ENCODE assay signal across 20 cellular contexts in genomic region chr13:53822136-53822535, GRCh38.
"Had no signal": no experiment of that assay in that cellular context is flagged by ENCODE, and none has a peak within 500 bp of the region (broad histone marks: within the 10 kb centered on the region; RNA-seq: fewer than 3 reads in every experiment).

No MANE protein-coding gene starts in this region.

- H3K4me3 Mint-ChIP-seq: endodermal cell; natural killer cell; neural crest cell; stimulated activated effector memory CD8-positive, alpha-beta T cell treated with anti-CD3 and anti-CD28 coated beads, Interleukin-12 subunit alpha, Interleukin-12 subunit beta, amount 100 ng/mL, for 72 hours had no signal

- H3K4me1 ChIP-seq: colonic mucosa, foreskin keratinocyte, heart left ventricle, pancreas, prostate gland, right lobe of liver, tibial nerve, upper lobe of right lung, vagina had no signal

- H3K9me3 Mint-ChIP-seq: endodermal cell, neural crest cell had no signal

- H3K27ac Mint-ChIP-seq: endodermal cell; natural killer cell; stimulated activated effector memory CD8-positive, alpha-beta T cell treated with anti-CD3 and anti-CD28 coated beads, Interleukin-12 subunit alpha, Interleukin-12 subunit beta, amount 100 ng/mL, for 72 hours had no signal

- H3K9me3 ChIP-seq: colonic mucosa, heart left ventricle, pancreas, prostate gland, right lobe of liver, tibial nerve, upper lobe of right lung, vagina had no signal

- DNase-seq: colonic mucosa; dermis blood vessel endothelial cell; effector CD4-positive, alpha-beta T cell; endodermal cell; erythroblast; foreskin keratinocyte; heart left ventricle; kidney glomerular epithelial cell; natural killer cell; pancreas; right lobe of liver; stimulated activated CD4-positive, alpha-beta T cell treated with anti-CD3 and anti-CD28 coated beads, Interleukin-4, amount 100 ng/mL, for 1 hour; stimulated activated CD8-positive, alpha-beta memory T cell treated with anti-CD3 and anti-CD28 coated beads, Interleukin-4, amount 100 ng/mL, for 48 hours; stimulated activated naive CD8-positive, alpha-beta T cell treated with anti-CD3 and anti-CD28 coated beads, Interleukin-15, Interleukin-2, amounts not matched to agents 100 U/mL and 50 U/mL, for 24 hours; upper lobe of right lung had no signal

- H3K27me3 ChIP-seq: colonic mucosa, foreskin keratinocyte, pancreas, right lobe of liver, tibial nerve, upper lobe of right lung, vagina had no signal

- H3K36me3 Mint-ChIP-seq: stimulated activated effector memory CD8-positive, alpha-beta T cell treated with anti-CD3 and anti-CD28 coated beads, Interleukin-12 subunit alpha, Interleukin-12 subunit beta, amount 100 ng/mL, for 72 hours had no signal

- H3K36me3 ChIP-seq: colonic mucosa, heart left ventricle, pancreas, prostate gland, right lobe of liver, tibial nerve, upper lobe of right lung, vagina had no signal

- ATAC-seq: foreskin keratinocyte; heart left ventricle; natural killer cell; pancreas; right lobe of liver; stimulated activated effector memory CD8-positive, alpha-beta T cell treated with anti-CD3 and anti-CD28 coated beads, Interleukin-12 subunit alpha, Interleukin-12 subunit beta, amount 100 ng/mL, for 72 hours; stimulated activated naive CD8-positive, alpha-beta T cell treated with anti-CD3 and anti-CD28 coated beads, Interleukin-15, Interleukin-2, amounts not matched to agents 100 U/mL and 50 U/mL, for 24 hours; upper lobe of right lung had no signal

- H3K4me1 Mint-ChIP-seq: natural killer cell; neural crest cell; stimulated activated effector memory CD8-positive, alpha-beta T cell treated with anti-CD3 and anti-CD28 coated beads, Interleukin-12 subunit alpha, Interleukin-12 subunit beta, amount 100 ng/mL, for 72 hours had no signal

- H3K4me3 ChIP-seq: colonic mucosa, heart left ventricle, pancreas, right lobe of liver, upper lobe of right lung, vagina had no signal

- H3K27ac ChIP-seq: colonic mucosa, foreskin keratinocyte, heart left ventricle, pancreas, prostate gland, right lobe of liver, tibial nerve, upper lobe of right lung, vagina had no signal
